8 cellular contexts compared by ENCODE assay signal in genomic region chr17:74860229-74860998, GRCh38. TPM values are rescaled to one million over a fixed set of nuclear protein-coding genes. Genes with fewer than 3 reads are reported as not detected.
A peak's percentile ranks its signal among the peaks of the same experiment; 100 is the strongest.
DNase-seq lines count a peak whose midpoint lies in the region; ATAC-seq and TF ChIP-seq lines count a peak whose summit lies in the region.

No MANE protein-coding gene starts in this region.

- dilution Hi-C loops in mammary epithelial cell (cut with HindIII; ENCODE audit: low sequenced_read_pairs), result no loop called here

- H3K27me3 Mint-ChIP-seq in activated CD8-positive, alpha-beta T cell treated with anti-CD3 and anti-CD28 coated beads for 36 hours, result peaks cover 44% of the 10 kb centered on the region

- H2AFZ ChIP-seq in mammary epithelial cell (ENCODE audit: low read depth, low read length), result no peak overlapping the region

- TF ChIP-seq CTCF in breast epithelium (IDR thresholded peaks at IDR 0.05) (no peak), mammary epithelial cell (conservative IDR thresholded peaks at IDR 0.05 in 1 of 2, IDR thresholded peaks at IDR 0.05 in 1 of 2; ENCODE audit: extremely low read depth in 1 of 2, insufficient read depth in 1 of 2, low read depth in 1 of 2, low read length in 2 of 2) (peak in 1 of 2 donors; percentile 0), thyroid gland (IDR thresholded peaks at IDR 0.05) (no peak)
- TF ChIP-seq CTCF in activated CD8-positive, alpha-beta T cell treated with anti-CD3 and anti-CD28 coated beads for 36 hours (IDR thresholded peaks at IDR 0.05), result no peak

- H3K9me3 Mint-ChIP-seq in activated CD8-positive, alpha-beta T cell treated with anti-CD3 and anti-CD28 coated beads for 36 hours, result no peaks in the 10 kb centered on the region

- POLR2A ChIA-PET in activated CD8-positive, alpha-beta T cell treated with anti-CD3 and anti-CD28 coated beads for 36 hours (lab: Charles Lee), result interaction anchor here (0.9 to 1.6 kb wide), 3 partner anchors 8 to 13 kb away, joined by 3 read pairs; no protein-coding TSS in a partner anchor

- no peaks in the 10 kb centered on the region for H4K20me1 ChIP-seq in mammary epithelial cell (ENCODE audit: insufficient read depth, low read length)

- H3K36me3 ChIP-seq in breast epithelium (no peaks in the 10 kb centered on the region), mammary epithelial cell (ENCODE audit: insufficient read depth, low read length) (no peaks in the 10 kb centered on the region), iPS-18a (ENCODE audit: control insufficient read depth, low read depth, low read length) (no peaks in the 10 kb centered on the region), thyroid gland (no peaks in the 10 kb centered on the region), SJCRH30 (no peaks in the 10 kb centered on the region)

- no peaks in the 10 kb centered on the region for H3K79me2 ChIP-seq in mammary epithelial cell (ENCODE audit: insufficient read depth, low read length)

- DNase-seq in breast epithelium (ENCODE audit: low spot score in 2 of 2) (no peak), mammary epithelial cell (no peak), thyroid gland (peak; percentile 50 to 65), SJCRH30 (no peak)
- DNase-seq in activated CD8-positive, alpha-beta T cell treated with anti-CD3 and anti-CD28 coated beads for 36 hours, result peak; percentile 41

- ATAC-seq in activated CD8-positive, alpha-beta T cell treated with anti-CD3 and anti-CD28 coated beads for 36 hours, result no peak
- ATAC-seq in HG03159 (IDR thresholded peaks at IDR 0.05; ENCODE audit: unreplicated experiment) (no peak), HG03439 (IDR thresholded peaks at IDR 0.05; ENCODE audit: unreplicated experiment) (no peak)

- H3K4me1 ChIP-seq in breast epithelium (peaks cover 14 to 23% of the 10 kb centered on the region in 2 donors), mammary epithelial cell (ENCODE audit: insufficient read depth, low read length) (peaks cover 5% of the 10 kb centered on the region), iPS-18a (ENCODE audit: control insufficient read depth, low read depth, low read length) (peaks cover 3% of the 10 kb centered on the region), thyroid gland (peaks cover 21 to 47% of the 10 kb centered on the region in 2 donors), SJCRH30 (peaks cover 13% of the 10 kb centered on the region)

- H3K27ac ChIP-seq in breast epithelium (no peak overlapping the region), mammary epithelial cell (ENCODE audit: insufficient read depth, low read depth, low read length) (no peak overlapping the region), iPS-18a (ENCODE audit: low read length) (no peak overlapping the region), thyroid gland (peak overlapping the region; percentile 22 to 78 (median 38)), SJCRH30 (no peak overlapping the region)

- H3K4me3 ChIP-seq in breast epithelium (peak overlapping the region; percentile 18 to 61 (median 27)), mammary epithelial cell (replicated peaks in 1 of 3; ENCODE audit: insufficient read depth in 1 of 3, low read depth in 2 of 3, low read length in 3 of 3) (no peak overlapping the region), iPS-18a (ENCODE audit: low read length) (peak overlapping the region; percentile 33), thyroid gland (replicated peaks in 1 of 3) (peak overlapping the region; percentile 57 to 71 (median 59)), SJCRH30 (no peak overlapping the region)

- CTCF ChIA-PET in mammary epithelial cell (lab: Charles Lee; ENCODE audit: low non-redundant PET), result no interaction called here
- CTCF ChIA-PET in activated CD8-positive, alpha-beta T cell treated with anti-CD3 and anti-CD28 coated beads for 36 hours (lab: Charles Lee), result interaction anchor here (0.7 to 14.6 kb wide), 10 partner anchors 8 to 203 kb away, joined by 3 to 247 read pairs (median 9); partner anchors contain the start of genes FDXR and NAT9

- no peaks in the 10 kb centered on the region for H3K36me3 Mint-ChIP-seq in activated CD8-positive, alpha-beta T cell treated with anti-CD3 and anti-CD28 coated beads for 36 hours (ENCODE audit: low read depth)

- peaks cover 8 to 52% of the 10 kb centered on the region in 2 donors for H3K27me3 ChIP-seq in breast epithelium
- peaks cover 26% of the 10 kb centered on the region for H3K27me3 ChIP-seq in mammary epithelial cell (ENCODE audit: insufficient read depth, low read length)
- peaks cover 73% of the 10 kb centered on the region for H3K27me3 ChIP-seq in iPS-18a (ENCODE audit: control insufficient read depth, insufficient read depth, low read length)
- peaks cover 3% of the 10 kb centered on the region for H3K27me3 ChIP-seq in thyroid gland
- peaks cover 26% of the 10 kb centered on the region for H3K27me3 ChIP-seq in SJCRH30

- H3K9me3 ChIP-seq in breast epithelium (no peaks in the 10 kb centered on the region), mammary epithelial cell (replicated peaks; ENCODE audit: insufficient read depth, low read length) (no peaks in the 10 kb centered on the region), iPS-18a (ENCODE audit: control insufficient read depth, low read depth, low read length) (no peaks in the 10 kb centered on the region), thyroid gland (no peaks in the 10 kb centered on the region), SJCRH30 (replicated peaks) (no peaks in the 10 kb centered on the region)

- no peak overlapping the region for H3K4me2 ChIP-seq in mammary epithelial cell (ENCODE audit: insufficient read depth, low read depth, low read length)

- H3K4me1 Mint-ChIP-seq in activated CD8-positive, alpha-beta T cell treated with anti-CD3 and anti-CD28 coated beads for 36 hours (ENCODE audit: low read depth), result peaks cover 18% of the 10 kb centered on the region

- no peak overlapping the region for H3K9ac ChIP-seq in mammary epithelial cell (ENCODE audit: insufficient read depth, low read length)
- H3K9ac ChIP-seq in iPS-18a (ENCODE audit: low read length), result no peak overlapping the region

- in situ Hi-C loops in mammary epithelial cell (cut with MboI; ENCODE audit: low sequenced_read_pairs in 2 of 2), result loop anchor here (5.0 to 10.0 kb wide), 2 partner anchors 66 to 113 kb away; partner anchors contain the start of gene NHERF1 (in 1 of the 2)

- no peak overlapping the region for H3K27ac Mint-ChIP-seq in activated CD8-positive, alpha-beta T cell treated with anti-CD3 and anti-CD28 coated beads for 36 hours

- TF ChIP-seq POLR2A in breast epithelium (IDR thresholded peaks at IDR 0.05) (no peak), thyroid gland (IDR thresholded peaks at IDR 0.05) (no peak)

- peak overlapping the region; percentile 22 for H3K4me3 Mint-ChIP-seq in activated CD8-positive, alpha-beta T cell treated with anti-CD3 and anti-CD28 coated beads for 36 hours

- no TSS peak for BruUV-seq in mammary epithelial cell (replicated peaks; lab: Mats Ljungman, UMichigan)

- WGBS in mammary epithelial cell (ENCODE audit: low coverage, missing lambda C conversion rate), result 2% methylated on average over 22 of the region's 50 CpGs
- 3 to 7% methylated on average over 26 to 40 of the region's 50 CpGs for WGBS in thyroid gland, 2 donors

- intact Hi-C loops in breast epithelium (cut with DNase I; ENCODE audit: low total_unique reads), result loop anchor here (10.0 kb wide), 1 partner anchor 66 kb away; no protein-coding TSS in a partner anchor
- intact Hi-C loops in mammary epithelial cell (cut with micrococcal nuclease), result loop anchor here (5.0 kb wide), 1 partner anchor 203 kb away; no protein-coding TSS in a partner anchor
- intact Hi-C loops in activated CD8-positive, alpha-beta T cell treated with anti-CD3 and anti-CD28 coated beads for 36 hours (cut with micrococcal nuclease), result loop anchor here (5.0 kb wide), 1 partner anchor 118 kb away; no protein-coding TSS in a partner anchor
- intact Hi-C loops in thyroid gland (cut with DNase I), result no loop called here

RNA-seq across cellular contexts. Expression of gene GRIN2C, which starts 0.7 kb away (rescaled TPM):
- total RNA-seq in breast epithelium (under 1 TPM in 1 of 3 donors, not detected in 2; 0.48 TPM), mammary epithelial cell (under 1 TPM; under 0.01 to 0.19 TPM), thyroid gland (100 to 1,000 TPM in 2 of 4 donors, 10 to 100 TPM in 2; 63.4 to 120 (median 94.0) TPM)
- polyA plus RNA-seq in mammary epithelial cell, result not detected
- polyA minus RNA-seq in mammary epithelial cell, result not detected
- not detected for total RNA-seq in activated CD8-positive, alpha-beta T cell treated with anti-CD3 and anti-CD28 coated beads for 36 hours
- total RNA-seq in SJCRH30 (2014; rRNA removed; shearing (Covaris generic)), result not detected in 2 replicates

RNA-seq across cellular contexts. Expression of gene FDXR, which starts 12.4 kb away (rescaled TPM):
- total RNA-seq in breast epithelium (1 to 10 TPM; 7.3 to 9.3 (median 8.8) TPM), mammary epithelial cell (10 to 100 TPM; 18.0 to 25.7 TPM), thyroid gland (10 to 100 TPM in 2 of 4 donors, 1 to 10 TPM in 2; 5.9 to 18.6 (median 10.2) TPM)
- polyA plus RNA-seq in mammary epithelial cell, result 20.1 TPM
- 14.3 TPM for polyA minus RNA-seq in mammary epithelial cell
- total RNA-seq in activated CD8-positive, alpha-beta T cell treated with anti-CD3 and anti-CD28 coated beads for 36 hours, result 10 to 100 TPM; 20.0 to 24.3 TPM
- total RNA-seq in SJCRH30 (2014; rRNA removed; shearing (Covaris generic)), result 6.7 and 7.2 TPM in 2 replicates

RNA-seq across cellular contexts. Expression of gene FADS6, which starts 33.0 kb away (rescaled TPM):
- under 1 TPM in 2 of 3 donors, not detected in 1; 0.33 to 0.80 TPM for total RNA-seq in breast epithelium
- total RNA-seq in mammary epithelial cell, result not detected
- polyA plus RNA-seq in mammary epithelial cell, result not detected
- polyA minus RNA-seq in mammary epithelial cell, result not detected
- not detected for total RNA-seq in activated CD8-positive, alpha-beta T cell treated with anti-CD3 and anti-CD28 coated beads for 36 hours
- total RNA-seq in thyroid gland, result not detected
- not detected in 2 replicates for total RNA-seq in SJCRH30 (2014; rRNA removed; shearing (Covaris generic))

Comparison
In these comparisons a context has a peak if more than half of its experiments do, and no peak if none do; other contexts are left out.
1. H3K4me3 ChIP-seq: peak in breast epithelium (3 of 3), iPS-18a (single experiment) and thyroid gland (3 of 3); none in mammary epithelial cell (0 of 3) and SJCRH30 (single experiment).
2. DNase-seq: peak in activated CD8-positive, alpha-beta T cell treated with anti-CD3 and anti-CD28 coated beads for 36 hours (single experiment) and thyroid gland (2 of 2); none in breast epithelium (0 of 2), mammary epithelial cell (single experiment) and SJCRH30 (0 of 2).
3. H3K27ac ChIP-seq: peak in thyroid gland (3 of 3); none in breast epithelium (0 of 2), mammary epithelial cell (single experiment), iPS-18a (single experiment) and SJCRH30 (single experiment).
4. RNA of gene GRIN2C, which starts 0.7 kb away (total RNA-seq): 63.4 to 120 TPM in thyroid gland; not detected in activated CD8-positive, alpha-beta T cell treated with anti-CD3 and anti-CD28 coated beads for 36 hours, under 0.01 to 0.19 TPM in mammary epithelial cell, 0.48 TPM in breast epithelium and not detected in SJCRH30; every median in the first group is over 10 times any median in the second.